Comparison of ENCODE assay signal across 10 cellular contexts in genomic region chr19:36051236-36051635, GRCh38. TPM values are rescaled to one million over a fixed set of nuclear protein-coding genes. Genes with fewer than 3 reads are reported as not detected.
DNase-seq lines count a peak whose midpoint lies in the region; ATAC-seq and TF ChIP-seq lines count a peak whose summit lies in the region.
"Had no signal": no experiment of that assay in that cellular context is flagged by ENCODE, and none has a peak within 500 bp of the region (broad histone marks: within the 10 kb centered on the region; RNA-seq: fewer than 3 reads in every experiment).

No MANE protein-coding gene starts in this region.

- TF ChIP-seq CTCF in GM20000 (IDR thresholded peaks at IDR 0.05; ENCODE audit: extremely low read depth, missing control alignments), result peak; percentile 26

- H3K36me3 Mint-ChIP-seq in activated T-helper 17 cell treated with anti-CD3 and anti-CD28 coated beads, Interleukin-2, amount 50 U/mL, for 72 hours (ENCODE audit: low read depth), result no peaks in the 10 kb centered on the region

- peaks cover 14% of the 10 kb centered on the region for H3K4me1 Mint-ChIP-seq in activated T-helper 17 cell treated with anti-CD3 and anti-CD28 coated beads, Interleukin-2, amount 50 U/mL, for 72 hours

- no peak overlapping the region for H3K4me3 Mint-ChIP-seq in activated T-helper 17 cell treated with anti-CD3 and anti-CD28 coated beads, Interleukin-2, amount 50 U/mL, for 72 hours

- H3K27me3 Mint-ChIP-seq in activated T-helper 17 cell treated with anti-CD3 and anti-CD28 coated beads, Interleukin-2, amount 50 U/mL, for 72 hours, result no peaks in the 10 kb centered on the region

- ATAC-seq in activated T-helper 17 cell treated with anti-CD3 and anti-CD28 coated beads, Interleukin-2, amount 50 U/mL, for 72 hours (replicated peaks), result no peak
- ATAC-seq in left lobe of liver (no peak), GM21447 (IDR thresholded peaks at IDR 0.05; ENCODE audit: unreplicated experiment) (no peak)

- H3K9me3 Mint-ChIP-seq in activated T-helper 17 cell treated with anti-CD3 and anti-CD28 coated beads, Interleukin-2, amount 50 U/mL, for 72 hours, result no peaks in the 10 kb centered on the region

- H3K27ac Mint-ChIP-seq in activated T-helper 17 cell treated with anti-CD3 and anti-CD28 coated beads, Interleukin-2, amount 50 U/mL, for 72 hours, result peak overlapping the region; percentile 16

- DNase-seq in NCI-H345 (lab: John Stamatoyannopoulos, UW) (peak; percentile 22), NCI-H345 treated with DMSO at 0.1 percent for 48 hours (lab: John Stamatoyannopoulos, UW; ENCODE audit: unreplicated experiment) (no peak), GM20000 (ENCODE audit: low spot score) (no peak), lung microvascular endothelial cell (ENCODE audit: low read depth in 2 of 2) (peak; percentile 12 to 55), left lobe of liver (ENCODE audit: low spot score) (no peak), NAMALWA (ENCODE audit: low spot score) (no peak)
- DNase-seq: activated CD4-positive, alpha-beta T cell treated with anti-CD3 and anti-CD28 coated beads for 48 hours had no signal

RNA-seq across cellular contexts. Expression of gene THAP8, which starts 2.8 kb away (rescaled TPM):
- total RNA-seq in activated T-helper 17 cell treated with anti-CD3 and anti-CD28 coated beads, Interleukin-2, amount 50 U/mL, for 72 hours, result 1 to 10 TPM; 2.3 to 7.9 TPM
- total RNA-seq in lung microvascular endothelial cell, result 0.87 and 1.8 TPM in 2 replicates
- 2.2 TPM for total RNA-seq in left lobe of liver

RNA-seq across cellular contexts. Expression of gene WDR62, which starts 3.5 kb away (rescaled TPM):
- total RNA-seq in activated T-helper 17 cell treated with anti-CD3 and anti-CD28 coated beads, Interleukin-2, amount 50 U/mL, for 72 hours, result 10 to 100 TPM; 19.3 to 33.2 TPM
- total RNA-seq in lung microvascular endothelial cell (1.2 and 2.0 TPM in 2 replicates), left lobe of liver (0.48 TPM)

RNA-seq across cellular contexts. Expression of gene CLIP3, which starts 18.6 kb away (rescaled TPM):
- total RNA-seq in activated T-helper 17 cell treated with anti-CD3 and anti-CD28 coated beads, Interleukin-2, amount 50 U/mL, for 72 hours, result 1 to 10 TPM in 1 of 2 donors, under 1 TPM in 1; 0.89 to 7.1 TPM
- total RNA-seq in lung microvascular endothelial cell, result 2.6 and 2.8 TPM in 2 replicates
- total RNA-seq in left lobe of liver, result 1.3 TPM

RNA-seq across cellular contexts. Expression of gene ALKBH6, which starts 37.2 kb away (rescaled TPM):
- total RNA-seq in activated T-helper 17 cell treated with anti-CD3 and anti-CD28 coated beads, Interleukin-2, amount 50 U/mL, for 72 hours, result 10 to 100 TPM; 39.1 to 69.6 TPM
- 7.3 and 7.8 TPM in 2 replicates for total RNA-seq in lung microvascular endothelial cell
- 10.3 TPM for total RNA-seq in left lobe of liver

RNA-seq across cellular contexts. Expression of gene SYNE4, which starts 42.6 kb away (rescaled TPM):
- 1 to 10 TPM; 1.5 to 3.9 TPM for total RNA-seq in activated T-helper 17 cell treated with anti-CD3 and anti-CD28 coated beads, Interleukin-2, amount 50 U/mL, for 72 hours
- under 0.01 TPM in 1 of 2 replicates, not detected in the other for total RNA-seq in lung microvascular endothelial cell
- 6.5 TPM for total RNA-seq in left lobe of liver
- total RNA-seq: right atrium auricular region had no signal

Comparison
In these comparisons a context has a peak if more than half of its experiments do, and no peak if none do; other contexts are left out.
1. DNase-seq: peak in NCI-H345 (single experiment) and lung microvascular endothelial cell (2 of 2); none in NCI-H345 treated with DMSO at 0.1 percent for 48 hours (single experiment), GM20000 (single experiment), left lobe of liver (single experiment) and NAMALWA (single experiment).